10 cellular contexts compared by ENCODE assay signal in genomic region chr12:70052931-70053497, GRCh38.
DNase-seq lines count a peak whose midpoint lies in the region; ATAC-seq and TF ChIP-seq lines count a peak whose summit lies in the region.
"Had no signal": no experiment of that assay in that cellular context is flagged by ENCODE, and none has a peak within 500 bp of the region (broad histone marks: within the 10 kb centered on the region; RNA-seq: fewer than 3 reads in every experiment).

No MANE protein-coding gene starts in this region.

- no peaks in the 10 kb centered on the region for H3K9me3 ChIP-seq in Caco-2

- intact Hi-C loops in Caco-2 (cut with micrococcal nuclease; ENCODE audit: unreplicated experiment): no loop called here

- no peaks in the 10 kb centered on the region for H3K36me3 Mint-ChIP-seq in Caco-2 (ENCODE audit: insufficient read depth, unreplicated experiment)

- H3K4me3 Mint-ChIP-seq in Caco-2 (ENCODE audit: unreplicated experiment): no peak overlapping the region
- H3K4me3 Mint-ChIP-seq: activated naive CD4-positive, alpha-beta T cell treated with anti-CD3 and anti-CD28 coated beads for 36 hours had no signal

- H3K27ac Mint-ChIP-seq in Caco-2 (ENCODE audit: unreplicated experiment): peak overlapping the region; percentile 58
- H3K27ac Mint-ChIP-seq: activated naive CD4-positive, alpha-beta T cell treated with anti-CD3 and anti-CD28 coated beads for 36 hours had no signal

- no peaks in the 10 kb centered on the region for H3K27me3 Mint-ChIP-seq in Caco-2 (ENCODE audit: insufficient read depth, unreplicated experiment)

- no peak overlapping the region for H3K27ac ChIP-seq in substantia nigra (ENCODE audit: low read depth, low read length, poor library complexity, severe bottlenecking)

- BruUV-seq in Caco-2 (replicated peaks; lab: Mats Ljungman, UMichigan): no TSS peak

- DNase-seq in Caco-2 (peak; percentile 73 to 74), MV-4-11 (lab: John Stamatoyannopoulos, UW) (peak; percentile 93), epithelial cell of esophagus (ENCODE audit: low read depth) (peak; percentile 90), mucosa of gallbladder (ENCODE audit: low spot score) (peak; percentile 76), substantia nigra (lab: John Stamatoyannopoulos, UW) (no peak)
- DNase-seq in stimulated activated naive CD8-positive, alpha-beta T cell treated with anti-CD3 and anti-CD28 coated beads, Interleukin-15, Interleukin-2, amounts not matched to agents 100 U/mL and 50 U/mL, for 24 hours: no peak
- DNase-seq: activated naive CD4-positive, alpha-beta T cell treated with anti-CD3 and anti-CD28 coated beads for 36 hours; RPMI8226 had no signal

- H3K36me3 ChIP-seq in Caco-2 (ENCODE audit: control insufficient read depth, insufficient read depth, low read length): no peaks in the 10 kb centered on the region

- TF ChIP-seq CTCF in Caco-2 (IDR thresholded peaks at IDR 0.05; ENCODE audit: insufficient read depth in 1 of 2, low read depth in 1 of 2, low read length in 1 of 2, severe bottlenecking in 1 of 2, unreplicated experiment in 1 of 2) (no peak), epithelial cell of esophagus (IDR thresholded peaks at IDR 0.05; ENCODE audit: insufficient read depth, low read depth, low read length, missing control alignments) (no peak)

- CTCF ChIA-PET in Caco-2 (lab: Charles Lee): no interaction called here

- no peaks in the 10 kb centered on the region for H3K27me3 ChIP-seq in Caco-2 (replicated peaks; ENCODE audit: control insufficient read depth, insufficient read depth, low read length)

- H3K4me3 ChIP-seq in Caco-2 (ENCODE audit: low read depth, low read length) (no peak overlapping the region), epithelial cell of esophagus (ENCODE audit: low read length) (no peak overlapping the region)

- peaks cover 8% of the 10 kb centered on the region for H3K9me3 Mint-ChIP-seq in Caco-2 (ENCODE audit: unreplicated experiment)
- H3K9me3 Mint-ChIP-seq: activated naive CD4-positive, alpha-beta T cell treated with anti-CD3 and anti-CD28 coated beads for 36 hours had no signal

- ATAC-seq in GM19463 (IDR thresholded peaks at IDR 0.05; ENCODE audit: unreplicated experiment): no peak
- ATAC-seq in stimulated activated naive CD8-positive, alpha-beta T cell treated with anti-CD3 and anti-CD28 coated beads, Interleukin-15, Interleukin-2, amounts not matched to agents 100 U/mL and 50 U/mL, for 24 hours: no peak
- ATAC-seq in GM19324 (IDR thresholded peaks at IDR 0.05; ENCODE audit: low FRiP score, unreplicated experiment): no peak

- POLR2A ChIA-PET in Caco-2 (lab: Charles Lee): no interaction called here

- peaks cover 27% of the 10 kb centered on the region for H3K4me1 Mint-ChIP-seq in Caco-2 (ENCODE audit: low read depth, unreplicated experiment)

- H3K4me1 ChIP-seq in Caco-2: peaks cover 27% of the 10 kb centered on the region

Comparison
In these comparisons a context has a peak if more than half of its experiments do, and no peak if none do; other contexts are left out.
1. DNase-seq: peak in Caco-2 (2 of 2), MV-4-11 (single experiment), epithelial cell of esophagus (single experiment) and mucosa of gallbladder (single experiment); none in stimulated activated naive CD8-positive, alpha-beta T cell treated with anti-CD3 and anti-CD28 coated beads, Interleukin-15, Interleukin-2, amounts not matched to agents 100 U/mL and 50 U/mL, for 24 hours (single experiment) and substantia nigra (0 of 49).